In genomic region chr16:84459941-84460405, GRCh38 we compare ENCODE assay signal across 18 cellular contexts. TPM values are rescaled to one million over a fixed set of nuclear protein-coding genes. Genes with fewer than 3 reads are reported as not detected.
DNase-seq lines count a peak whose midpoint lies in the region; ATAC-seq, FAIRE-seq and TF ChIP-seq lines count a peak whose summit lies in the region.
"Had no signal": no experiment of that assay in that cellular context is flagged by ENCODE, and none has a peak within 500 bp of the region (broad histone marks: within the 10 kb centered on the region; RNA-seq: fewer than 3 reads in every experiment).

No MANE protein-coding gene starts in this region.

- TF ChIP-seq RAD21 in K562 (CRISPR knock-in tag; conservative IDR thresholded peaks at IDR 0.05 in 1 of 2, IDR thresholded peaks at IDR 0.05 in 1 of 2), result no peak

- no peaks in the 10 kb centered on the region for H3K9me2 ChIP-seq in GM23338 (ENCODE audit: insufficient read depth)

- H3K36me3 Mint-ChIP-seq in GM23338 (ENCODE audit: low read depth), result peaks cover under 1% of the 10 kb centered on the region; the same call in 2 of the 3 replicates
- H3K36me3 Mint-ChIP-seq: IgD-negative memory B cell had no signal

- H3K4me2 ChIP-seq in GM23338 (no peak overlapping the region), K562 (ENCODE audit: insufficient read depth, low read length) (no peak overlapping the region)

- ATAC-seq in GM23338 (peak; percentile 45; the same call in 1 of the 3 replicates), K562 (peak; percentile 59), mucosa of descending colon (peak; percentile 44), GM18519 (IDR thresholded peaks at IDR 0.05; ENCODE audit: low FRiP score, unreplicated experiment) (no peak), HG03432 (IDR thresholded peaks at IDR 0.05; ENCODE audit: unreplicated experiment) (no peak)

- no peak for TF ChIP-seq POLR2A in K562 (conservative IDR thresholded peaks at IDR 0.05)

- in situ Hi-C loops in K562 (cut with MboI), result no loop called here

- peaks cover 4% of the 10 kb centered on the region; the same call in 1 of the 3 replicates for H3K4me1 Mint-ChIP-seq in GM23338
- H3K4me1 Mint-ChIP-seq: IgD-negative memory B cell had no signal

- no peaks in the 10 kb centered on the region for H3K36me3 ChIP-seq in GM23338 (ENCODE audit: insufficient read depth)
- no peaks in the 10 kb centered on the region for H3K36me3 ChIP-seq in K562 (ENCODE audit: control insufficient read depth, insufficient read depth, low read length)
- no peaks in the 10 kb centered on the region for H3K36me3 ChIP-seq in mucosa of descending colon (ENCODE audit: low read depth)

- no peak overlapping the region for H3K4me3 ChIP-seq in GM23338
- H3K4me3 ChIP-seq in K562, result no peak overlapping the region
- H3K4me3 ChIP-seq in mucosa of descending colon, result no peak overlapping the region

- H3K27ac Mint-ChIP-seq in GM23338, result no peak overlapping the region
- H3K27ac Mint-ChIP-seq: IgD-negative memory B cell had no signal

- no peaks in the 10 kb centered on the region; the same call in 2 of the 3 replicates for H3K9me3 Mint-ChIP-seq in GM23338
- H3K9me3 Mint-ChIP-seq: IgD-negative memory B cell had no signal

- peaks cover 7% of the 10 kb centered on the region for H3K27me3 Mint-ChIP-seq in GM23338 (ENCODE audit: insufficient read depth, low read depth, poor library complexity)
- H3K27me3 Mint-ChIP-seq: IgD-negative memory B cell had no signal

- H3K4me1 ChIP-seq in GM23338 (ENCODE audit: insufficient read depth), result no peaks in the 10 kb centered on the region
- peaks cover 0 to 15% of the 10 kb centered on the region in 2 experiments; a peak in 2 of 5 replicates for H3K4me1 ChIP-seq in K562 (replicated peaks in 1 of 2; ENCODE audit: control insufficient read depth in 2 of 2, insufficient read depth in 2 of 2, low read length in 2 of 2)
- no peaks in the 10 kb centered on the region for H3K4me1 ChIP-seq in mucosa of descending colon (ENCODE audit: low read depth)
- H3K4me1 ChIP-seq: Caco-2 had no signal

- POLR2A ChIA-PET in K562 (lab: Yijun Ruan, JAX), result interaction anchor here (1.0 kb wide), 1 partner anchor 140 kb away, joined by 3 read pairs; no protein-coding TSS in a partner anchor

- H3K79me2 ChIP-seq in GM23338 (replicated peaks; ENCODE audit: insufficient read depth), result no peaks in the 10 kb centered on the region
- no peaks in the 10 kb centered on the region for H3K79me2 ChIP-seq in K562 (ENCODE audit: control insufficient read depth, insufficient read depth, low read length)

- DNase-seq in GM23338 (ENCODE audit: low spot score) (no peak), K562 (ENCODE audit: extremely low read depth in 1 of 4, low spot score in 3 of 4) (no peak), mucosa of descending colon (peak in 2 of 3 donors; percentile 35 to 51), hepatic stellate cell (ENCODE audit: low spot score) (no peak)
- DNase-seq: activated CD4-positive, alpha-beta T cell treated with anti-CD3 and anti-CD28 coated beads, Interleukin-2, amount 50 U/mL, for 4 hours; AML-193; effector CD8-positive, alpha-beta T cell; GDM1; NK-92 treated with Interleukin-12 subunit alpha and Interleukin-12 subunit beta, amount 100 ng/mL, for 24 hours; stimulated activated CD4-positive, alpha-beta T cell treated with anti-CD3 and anti-CD28 coated beads, Interleukin-4, amount 100 ng/mL, for 24 hours; T-helper 1 cell had no signal

- 4% methylated on average over 14 of the region's 14 CpGs for WGBS in K562 (ENCODE audit: insufficient coverage, low coverage, missing lambda C conversion rate)

- H4K20me1 ChIP-seq in GM23338 (replicated peaks; ENCODE audit: insufficient read depth) (no peaks in the 10 kb centered on the region), K562 (replicated peaks; ENCODE audit: control insufficient read depth, insufficient read depth, low read length) (peaks cover 10% of the 10 kb centered on the region; the same call in 1 of the 2 replicates)

- no peaks in the 10 kb centered on the region for H3K9me1 ChIP-seq in K562 (ENCODE audit: control insufficient read depth, insufficient read depth, low read length)

- no peaks in the 10 kb centered on the region for H3F3A ChIP-seq in GM23338 (replicated peaks; ENCODE audit: low read depth)

- intact Hi-C loops in K562 (cut with micrococcal nuclease), result no loop called here
- intact Hi-C loops in mucosa of descending colon (cut with DNase I, micrococcal nuclease), result no loop called here

- no peak overlapping the region for H3K9ac ChIP-seq in K562 (ENCODE audit: insufficient read depth in 1 of 2, low read depth in 2 of 2, low read length in 2 of 2)

- H3K9me3 ChIP-seq in K562 (replicated peaks; ENCODE audit: control insufficient read depth, insufficient read depth, low read depth, low read length), result no peaks in the 10 kb centered on the region
- H3K9me3 ChIP-seq in mucosa of descending colon, result no peaks in the 10 kb centered on the region
- H3K9me3 ChIP-seq: Caco-2, neutrophil had no signal

- H3K27ac ChIP-seq in C4-2B, result peak overlapping the region; percentile 54; the same call in 1 of the 2 replicates
- no peak overlapping the region for H3K27ac ChIP-seq in GM23338 (ENCODE audit: low read depth)
- no peak overlapping the region for H3K27ac ChIP-seq in K562 (ENCODE audit: extremely low read depth, low read depth, low read length)
- H3K27ac ChIP-seq: neutrophil had no signal

- H2AFZ ChIP-seq in GM23338 (no peak overlapping the region), K562 (ENCODE audit: low read depth, low read length) (no peak overlapping the region)

- TF ChIP-seq EP300 in K562 (IDR thresholded peaks at IDR 0.05; ENCODE audit: low read length), result no peak

- H3K27me3 ChIP-seq in GM23338 (ENCODE audit: insufficient read depth) (no peaks in the 10 kb centered on the region), K562 (ENCODE audit: control insufficient read depth in 2 of 2, insufficient read depth in 2 of 2, low read length in 2 of 2) (peaks cover 49 to 58% of the 10 kb centered on the region in 2 experiments)
- H3K27me3 ChIP-seq: neutrophil had no signal

- CTCF ChIA-PET in K562 (lab: Yijun Ruan, JAX; ENCODE audit: low intra/inter-chr PET ratio), result no interaction called here

- BruUV-seq in K562 (replicated peaks; lab: Mats Ljungman, UMichigan), result no TSS peak

- FAIRE-seq in K562 (lab: Jason Lieb, UNC), result no peak
- FAIRE-seq: GM12891 had no signal

- no peak overlapping the region for H3K4me3 Mint-ChIP-seq in GM23338
- H3K4me3 Mint-ChIP-seq: IgD-negative memory B cell had no signal

- no peak for TF ChIP-seq CTCF in C4-2B (conservative IDR thresholded peaks at IDR 0.05)
- TF ChIP-seq CTCF in GM23338 (conservative IDR thresholded peaks at IDR 0.05; ENCODE audit: low read depth in 2 of 2), result no peak
- TF ChIP-seq CTCF in K562 (IDR thresholded peaks at IDR 0.05 in 2 of 3, conservative IDR thresholded peaks at IDR 0.05 in 1 of 3; ENCODE audit: insufficient read depth in 2 of 3, low read depth in 1 of 3, low read length in 3 of 3), result no peak
- no peak for TF ChIP-seq CTCF in mucosa of descending colon (IDR thresholded peaks at IDR 0.05)

TF ChIP-seq in GM23338, 12 proteins besides CTCF, POLR2A, EP300 and RAD21 (continues in another document):
- no peak for TF ChIP-seq EZH2 (IDR thresholded peaks at IDR 0.05; ENCODE audit: low read depth, unreplicated experiment)
- no peak for TF ChIP-seq NANOG (IDR thresholded peaks at IDR 0.05; ENCODE audit: borderline replicate concordance)
- TF ChIP-seq CREB1 (CRISPR knock-in tag; IDR thresholded peaks at IDR 0.05; ENCODE audit: low read depth), result no peak

TF ChIP-seq in K562, 482 proteins besides CTCF, POLR2A, EP300 and RAD21 (continues in another document):
- TF ChIP-seq KLF13 (tag; IDR thresholded peaks at IDR 0.05; ENCODE audit: borderline replicate concordance, low read depth) (no peak), RFX1 (IDR thresholded peaks at IDR 0.05) (no peak), PHF21A (IDR thresholded peaks at IDR 0.05; ENCODE audit: borderline replicate concordance, low read depth) (no peak), GATAD2A (IDR thresholded peaks at IDR 0.05) (no peak), MNT (conservative IDR thresholded peaks at IDR 0.05) (no peak), ELF4 (CRISPR knock-in tag; IDR thresholded peaks at IDR 0.05) (no peak), MAFF (IDR thresholded peaks at IDR 0.05; ENCODE audit: low read length) (no peak)

RNA-seq across cellular contexts. Expression of gene MEAK7, which starts 44.5 kb away (rescaled TPM):
- total RNA-seq in GM23338 (2014; rRNA removed; shearing (Covaris generic)), result 16.9 and 17.2 TPM in 2 replicates
- polyA plus RNA-seq in GM23338 (2016; fragmentation: Nextera tagmentation; extraction: Ambion mirVana), result 7.5 and 7.9 TPM in 2 replicates
- total RNA-seq in K562 (2011; cell fraction: chromatin; rRNA removed; ENCODE audit: low replicate concordance), result 28.0 and 31.3 TPM in 2 replicates
- total RNA-seq in K562 (2011; cell fraction: nucleolus; rRNA removed), result 15.3 and 17.1 TPM in 2 replicates
- 20.8 and 27.1 TPM in 2 replicates for total RNA-seq in K562 (2011; cell fraction: nucleoplasm; rRNA removed)
- total RNA-seq in K562 (2014; rRNA removed), result 6.1 and 7.8 TPM in 2 replicates
- 5.2 and 5.6 TPM in 2 replicates for total RNA-seq in K562 (2014; rRNA removed; fragmentation: Illumina TruSeq; extraction: Trizol)
- 6.5 and 6.6 TPM in 2 replicates for total RNA-seq in K562 (2015; rRNA removed; fragmentation: Illumina TruSeq; extraction: Trizol)
- 9.8 and 10.0 TPM in 2 replicates for total RNA-seq in K562 (2021)
- 13.2 and 14.5 TPM in 2 replicates for polyA plus RNA-seq in K562 (2011; rRNA removed)
- polyA plus RNA-seq in K562 (2011; cell fraction: cytosol; rRNA removed), result 10.5 and 17.4 TPM in 2 replicates
- polyA plus RNA-seq in K562 (2011; cell fraction: nucleus; rRNA removed), result 10.3 and 11.5 TPM in 2 replicates
- 7.7 and 9.3 TPM in 2 replicates for polyA plus RNA-seq in K562 (2012)
- 8.7 and 8.8 TPM in 2 replicates for polyA plus RNA-seq in K562 (2014; fragmentation: Illumina TruSeq; extraction: Trizol)
- 1 to 10 TPM; 1.4 to 1.8 TPM for polyA plus RNA-seq in K562 (2014; fragmentation: Nextera tagmentation; extraction: Ambion mirVana)
- polyA plus RNA-seq in K562 (2014; rRNA removed), result 6.2 and 6.3 TPM in 2 replicates
- 14.5 and 17.2 TPM in 2 replicates for polyA minus RNA-seq in K562 (2011; rRNA and poly(A)+ RNA removed)
- polyA minus RNA-seq in K562 (2011; cell fraction: cytosol; rRNA and poly(A)+ RNA removed), result 9.0 and 11.2 TPM in 2 replicates
- polyA minus RNA-seq in K562 (2011; cell fraction: nucleus; rRNA and poly(A)+ RNA removed), result 7.8 and 14.0 TPM in 2 replicates
- 10 to 100 TPM; 18.4 to 23.9 (median 22.2) TPM for total RNA-seq in mucosa of descending colon

Comparison
In these comparisons a context has a peak if more than half of its experiments do, and no peak if none do; other contexts are left out.
1. ATAC-seq: peak in GM23338 (single experiment), K562 (single experiment) and mucosa of descending colon (single experiment); none in GM18519 (single experiment) and HG03432 (single experiment).
2. DNase-seq: peak in mucosa of descending colon (2 of 3); none in GM23338 (single experiment), K562 (0 of 4) and hepatic stellate cell (single experiment).